27 cellular contexts compared by ENCODE assay signal in the genomic region with DNA sequence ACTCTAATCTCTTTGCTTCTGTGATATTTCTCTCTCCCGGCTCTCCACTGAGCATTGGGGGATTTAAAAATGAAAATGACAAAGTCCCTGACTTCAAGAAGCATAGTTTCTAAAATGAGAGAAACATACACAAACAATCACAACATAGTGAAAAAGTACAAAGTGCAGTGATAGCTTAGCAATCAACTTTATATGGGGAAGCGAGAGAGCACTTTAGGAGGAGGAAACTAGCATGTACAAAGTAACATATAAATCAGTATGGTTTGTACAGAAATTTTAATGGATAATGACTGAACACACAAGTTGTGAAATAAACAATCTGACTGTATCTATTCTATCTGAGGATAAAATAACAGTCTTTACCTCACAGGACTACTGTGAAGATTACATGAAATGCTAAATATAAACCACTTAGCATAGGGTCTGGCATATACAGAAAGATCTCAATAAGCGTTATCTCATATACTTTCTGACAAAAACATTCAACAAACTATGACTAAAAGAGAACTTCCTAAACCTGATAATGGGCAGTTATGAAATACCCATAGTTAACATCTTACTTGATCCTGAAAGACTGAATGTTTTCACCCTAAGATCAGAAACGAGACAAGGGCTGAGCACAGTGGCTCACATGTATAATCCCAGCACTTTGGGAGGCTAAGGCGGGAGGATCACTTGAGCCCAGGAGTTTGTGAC.
"Had no signal": no experiment of that assay in that cellular context is flagged by ENCODE, and none has a peak within 500 bp of the region (broad histone marks: within the 10 kb centered on the region; RNA-seq: fewer than 3 reads in every experiment).

No MANE protein-coding gene starts in this region.

- H3K4me1 ChIP-seq: adrenal gland, ascending aorta, neural progenitor cell, right lobe of liver, thyroid gland had no signal

- H3K27me3 ChIP-seq: adrenal gland, ascending aorta, esophagus squamous epithelium, neural progenitor cell, right lobe of liver, stomach, thyroid gland, upper lobe of right lung had no signal

- H2AFZ ChIP-seq: neural progenitor cell had no signal

- H3K9me3 Mint-ChIP-seq: activated T-cell treated with anti-CD3 and anti-CD28 coated beads, Interleukin-2, amount 50 U/mL, for 72 hours; endodermal cell; natural killer cell; neural progenitor cell; stimulated activated naive B cell treated with anti-CD40 and anti-IgM and Interleukin-4, amounts not matched to agents 10 μg/mL and 1 μg/mL and 100 μg/mL, for 72 hours had no signal

- H3K27ac ChIP-seq: adrenal gland, ascending aorta, epithelial cell of prostate, esophagus squamous epithelium, neural progenitor cell, right lobe of liver, stomach, thyroid gland, upper lobe of right lung had no signal

- ATAC-seq: activated CD8-positive, alpha-beta memory T cell treated with anti-CD3 and anti-CD28 coated beads, Interleukin-2, amount 10 ng/mL, durations not matched to agents 7 days and 5 days; activated CD8-positive, alpha-beta T cell treated with anti-CD3 and anti-CD28 coated beads, Interleukin-2, amount 10 ng/mL, durations not matched to agents 7 days and 5 days; activated naive CD4-positive, alpha-beta T cell treated with anti-CD3 and anti-CD28 coated beads, Interleukin-2, amount 50 U/mL, for 72 hours; activated T-cell treated with anti-CD3 and anti-CD28 coated beads, Interleukin-2, amount 50 U/mL, for 72 hours; natural killer cell; right lobe of liver; stimulated activated naive B cell treated with anti-CD40 and anti-IgM and Interleukin-4, amounts not matched to agents 10 μg/mL and 1 μg/mL and 100 μg/mL, for 72 hours; upper lobe of right lung had no signal

- DNase-seq: activated CD4-positive, alpha-beta T cell treated with anti-CD3 and anti-CD28 coated beads for 1 hour; activated CD8-positive, alpha-beta memory T cell treated with anti-CD3 and anti-CD28 coated beads, Interleukin-2, amount 10 ng/mL, durations not matched to agents 7 days and 5 days; activated CD8-positive, alpha-beta T cell treated with anti-CD3 and anti-CD28 coated beads, Interleukin-2, amount 10 ng/mL, durations not matched to agents 7 days and 5 days; activated naive CD4-positive, alpha-beta T cell; activated T-cell treated with anti-CD3 and anti-CD28 coated beads, Interleukin-2, amount 50 U/mL, for 72 hours; adrenal gland; endodermal cell; esophagus squamous epithelium; head of caudate nucleus; hippocampal formation; kidney; natural killer cell; posterior cingulate gyrus; right lobe of liver; stimulated activated CD4-positive, alpha-beta T cell treated with anti-CD3 and anti-CD28 coated beads, Interleukin-1b, Interleukin-23, amount 100 ng/mL, for 48 hours; stimulated activated CD4-positive, alpha-beta T cell treated with anti-CD3 and anti-CD28 coated beads, Interleukin-4, amount 100 ng/mL, for 4 hours; stimulated activated naive B cell treated with anti-CD40 and anti-IgM and Interleukin-4, amounts not matched to agents 10 μg/mL and 1 μg/mL and 100 μg/mL, for 72 hours; stomach; T-helper 2 cell; thyroid gland; upper lobe of right lung had no signal

- H3K4me2 ChIP-seq: neural progenitor cell had no signal

- H3K4me3 Mint-ChIP-seq: activated CD8-positive, alpha-beta memory T cell treated with anti-CD3 and anti-CD28 coated beads, Interleukin-2, amount 10 ng/mL, durations not matched to agents 7 days and 5 days; activated CD8-positive, alpha-beta T cell treated with anti-CD3 and anti-CD28 coated beads, Interleukin-2, amount 10 ng/mL, durations not matched to agents 7 days and 5 days; activated T-cell treated with anti-CD3 and anti-CD28 coated beads, Interleukin-2, amount 50 U/mL, for 72 hours; brain; endodermal cell; memory B cell; natural killer cell; neural progenitor cell; stimulated activated naive B cell treated with anti-CD40 and anti-IgM and Interleukin-4, amounts not matched to agents 10 μg/mL and 1 μg/mL and 100 μg/mL, for 72 hours had no signal

- H3K36me3 ChIP-seq: adrenal gland, neural progenitor cell, right lobe of liver, thyroid gland, upper lobe of right lung had no signal

- H3K36me3 Mint-ChIP-seq: natural killer cell had no signal

- H3K4me1 Mint-ChIP-seq: endodermal cell, neural progenitor cell had no signal

- H3K9me3 ChIP-seq: adrenal gland, ascending aorta, esophagus squamous epithelium, right lobe of liver, stomach, thyroid gland, upper lobe of right lung had no signal

- H3K27ac Mint-ChIP-seq: activated CD8-positive, alpha-beta memory T cell treated with anti-CD3 and anti-CD28 coated beads, Interleukin-2, amount 10 ng/mL, durations not matched to agents 7 days and 5 days; activated CD8-positive, alpha-beta T cell treated with anti-CD3 and anti-CD28 coated beads, Interleukin-2, amount 10 ng/mL, durations not matched to agents 7 days and 5 days; activated naive CD4-positive, alpha-beta T cell treated with anti-CD3 and anti-CD28 coated beads, Interleukin-2, amount 50 U/mL, for 72 hours; activated T-cell treated with anti-CD3 and anti-CD28 coated beads, Interleukin-2, amount 50 U/mL, for 72 hours; brain; endodermal cell; memory B cell; natural killer cell; neural progenitor cell; stimulated activated naive B cell treated with anti-CD40 and anti-IgM and Interleukin-4, amounts not matched to agents 10 μg/mL and 1 μg/mL and 100 μg/mL, for 72 hours had no signal

- H3K9ac ChIP-seq: neural progenitor cell had no signal

- H3K27me3 Mint-ChIP-seq: activated CD8-positive, alpha-beta memory T cell treated with anti-CD3 and anti-CD28 coated beads, Interleukin-2, amount 10 ng/mL, durations not matched to agents 7 days and 5 days; memory B cell; stimulated activated naive B cell treated with anti-CD40 and anti-IgM and Interleukin-4, amounts not matched to agents 10 μg/mL and 1 μg/mL and 100 μg/mL, for 72 hours had no signal

- H3K4me3 ChIP-seq: adrenal gland, ascending aorta, esophagus squamous epithelium, neural progenitor cell, right lobe of liver, stomach, thyroid gland, upper lobe of right lung had no signal
